2 cellular contexts compared by ENCODE assay signal in the genomic region with DNA sequence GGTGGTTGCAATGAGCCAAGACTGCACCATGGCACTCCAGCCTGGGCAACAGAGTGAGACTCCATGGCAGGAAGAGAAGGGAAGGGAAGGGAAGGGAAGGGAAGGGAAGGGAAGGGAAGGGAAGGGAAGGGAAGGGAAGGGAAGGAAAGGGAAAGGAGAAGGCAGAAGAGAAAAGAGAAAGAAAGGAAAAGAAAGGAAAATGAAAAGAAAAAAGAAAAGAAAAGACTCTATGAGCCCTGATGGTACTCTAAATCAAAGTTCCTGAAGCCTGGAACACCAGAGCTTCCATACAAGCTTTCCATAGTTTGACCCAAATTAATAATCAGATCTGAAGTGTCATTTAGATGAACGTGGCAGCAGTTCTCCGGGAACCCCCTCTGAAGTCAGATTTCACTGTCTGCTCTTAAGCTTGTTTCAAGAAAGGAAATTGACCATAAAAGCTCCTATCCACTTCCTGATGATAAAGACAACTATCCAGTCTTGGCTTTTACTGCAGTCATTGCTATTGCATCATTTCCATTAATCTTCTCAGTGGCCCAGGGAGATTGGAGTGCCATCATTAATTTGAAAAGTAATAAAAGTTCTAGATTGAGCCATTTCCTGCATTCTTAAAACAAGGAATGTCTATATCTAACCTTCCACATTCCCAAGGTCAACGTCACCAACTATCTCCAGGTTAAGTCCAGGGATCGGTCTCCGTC.
TF ChIP-seq lines count a peak whose summit lies in the region.

No MANE protein-coding gene starts in this region.

TF ChIP-seq in HEK293, 187 proteins besides CTCF, POLR2A, EP300 and RAD21:
- TF ChIP-seq RBAK (tag by site-specific recombination; IDR thresholded peaks at IDR 0.05): no peak
- no peak for TF ChIP-seq KLF10 (tag by site-specific recombination; IDR thresholded peaks at IDR 0.05)
- 0 out of 2 replicates have a peak, but pooled peaks have one; percentile 29 for TF ChIP-seq PRDM1 (tag by site-specific recombination; IDR thresholded peaks at IDR 0.05)
- TF ChIP-seq TCF7L2 (IDR thresholded peaks at IDR 0.05; ENCODE audit: borderline replicate concordance, low read depth, low read length): 0 out of 2 replicates have a peak, but pooled peaks have one; percentile 37
- no peak for TF ChIP-seq KLF16 (tag by site-specific recombination; IDR thresholded peaks at IDR 0.05)
- TF ChIP-seq ZNF660 (tag by site-specific recombination; IDR thresholded peaks at IDR 0.05): no peak
- TF ChIP-seq TRIM28 (IDR thresholded peaks at IDR 0.05; ENCODE audit: borderline replicate concordance, low read length): peak; percentile 33; the same call in 1 of the 2 replicates
- TF ChIP-seq ZSCAN16 (tag by site-specific recombination; IDR thresholded peaks at IDR 0.05): no peak
- TF ChIP-seq ZNF391 (tag by site-specific recombination; IDR thresholded peaks at IDR 0.05; ENCODE audit: borderline replicate concordance, low read depth): no peak

TF ChIP-seq in WTC11, 78 proteins besides CTCF, POLR2A, EP300 and RAD21:
- TF ChIP-seq, protein P1, sequence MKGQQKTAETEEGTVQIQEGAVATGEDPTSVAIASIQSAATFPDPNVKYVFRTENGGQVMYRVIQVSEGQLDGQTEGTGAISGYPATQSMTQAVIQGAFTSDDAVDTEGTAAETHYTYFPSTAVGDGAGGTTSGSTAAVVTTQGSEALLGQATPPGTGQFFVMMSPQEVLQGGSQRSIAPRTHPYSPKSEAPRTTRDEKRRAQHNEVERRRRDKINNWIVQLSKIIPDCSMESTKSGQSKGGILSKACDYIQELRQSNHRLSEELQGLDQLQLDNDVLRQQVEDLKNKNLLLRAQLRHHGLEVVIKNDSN (CRISPR knock-in tag; IDR thresholded peaks at IDR 0.05): no peak
- no peak for TF ChIP-seq TEAD1 (CRISPR knock-in tag; IDR thresholded peaks at IDR 0.05)
- no peak for TF ChIP-seq SMAD3 (CRISPR knock-in tag; IDR thresholded peaks at IDR 0.05; ENCODE audit: borderline replicate concordance)
- TF ChIP-seq, protein P2, sequence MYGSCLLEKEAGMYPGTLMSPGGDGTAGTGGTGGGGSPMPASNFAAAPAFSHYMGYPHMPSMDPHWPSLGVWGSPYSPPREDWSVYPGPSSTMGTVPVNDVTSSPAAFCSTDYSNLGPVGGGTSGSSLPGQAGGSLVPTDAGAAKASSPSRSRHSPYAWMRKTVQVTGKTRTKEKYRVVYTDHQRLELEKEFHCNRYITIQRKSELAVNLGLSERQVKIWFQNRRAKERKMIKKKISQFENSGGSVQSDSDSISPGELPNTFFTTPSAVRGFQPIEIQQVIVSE (CRISPR knock-in tag; IDR thresholded peaks at IDR 0.05; ENCODE audit: borderline replicate concordance): peak; percentile 41; the same call in 1 of the 2 replicates
- TF ChIP-seq, protein P3, sequence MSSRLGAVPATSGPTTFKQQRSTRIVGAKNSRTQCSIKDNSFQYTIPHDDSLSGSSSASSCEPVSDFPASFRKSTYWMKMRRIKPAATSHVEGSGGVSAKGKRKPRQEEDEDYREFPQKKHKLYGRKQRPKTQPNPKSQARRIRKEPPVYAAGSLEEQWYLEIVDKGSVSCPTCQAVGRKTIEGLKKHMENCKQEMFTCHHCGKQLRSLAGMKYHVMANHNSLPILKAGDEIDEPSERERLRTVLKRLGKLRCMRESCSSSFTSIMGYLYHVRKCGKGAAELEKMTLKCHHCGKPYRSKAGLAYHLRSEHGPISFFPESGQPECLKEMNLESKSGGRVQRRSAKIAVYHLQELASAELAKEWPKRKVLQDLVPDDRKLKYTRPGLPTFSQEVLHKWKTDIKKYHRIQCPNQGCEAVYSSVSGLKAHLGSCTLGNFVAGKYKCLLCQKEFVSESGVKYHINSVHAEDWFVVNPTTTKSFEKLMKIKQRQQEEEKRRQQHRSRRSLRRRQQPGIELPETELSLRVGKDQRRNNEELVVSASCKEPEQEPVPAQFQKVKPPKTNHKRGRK (CRISPR knock-in tag; IDR thresholded peaks at IDR 0.05; ENCODE audit: borderline replicate concordance): 0 out of 2 replicates have a peak, but pooled peaks have one; percentile 21
- TF ChIP-seq FOXK1 (CRISPR knock-in tag; IDR thresholded peaks at IDR 0.05): no peak
